ENCODE assay signal across 21 cellular contexts in the genomic region with DNA sequence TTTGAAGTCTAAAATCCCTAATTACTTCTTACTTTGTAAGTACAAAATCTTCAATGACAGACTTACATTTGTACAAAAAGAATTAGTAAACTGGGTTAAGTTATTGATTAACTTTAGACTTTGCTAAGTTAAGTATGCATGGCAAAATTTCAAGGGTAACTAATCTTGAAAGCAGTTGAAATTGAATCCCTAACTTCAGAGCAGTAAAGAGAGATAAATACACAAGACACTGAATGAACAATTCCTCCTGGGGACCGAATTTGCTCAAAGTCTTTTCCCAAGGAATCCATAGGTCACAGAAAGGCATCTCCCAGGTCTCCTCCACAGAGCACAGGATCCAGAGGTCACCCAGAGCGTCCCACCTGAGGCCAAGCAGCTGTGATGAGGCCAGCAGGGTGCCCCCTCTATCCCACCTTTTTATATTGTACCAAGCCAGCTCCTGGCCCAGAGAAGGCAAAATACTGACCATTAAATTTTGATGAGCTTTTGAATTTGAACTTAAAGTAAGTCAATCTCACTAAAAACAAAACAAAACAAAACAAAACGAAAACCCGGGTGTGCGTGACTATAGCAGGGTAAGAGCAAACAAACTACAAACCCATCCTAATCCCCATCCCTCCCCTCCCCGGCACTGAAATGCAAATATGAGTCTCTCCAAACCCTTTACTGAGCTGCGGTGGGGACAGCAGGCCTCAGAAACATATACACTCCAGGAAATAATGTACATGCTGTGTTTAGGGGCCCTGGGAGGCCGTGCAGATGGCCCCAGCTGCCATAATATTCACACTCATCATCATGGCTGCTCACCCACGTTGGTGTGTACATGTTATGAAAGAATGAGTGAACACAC. TPM values are rescaled to one million over a fixed set of nuclear protein-coding genes. Genes with fewer than 3 reads are reported as not detected.
DNase-seq lines count a peak whose midpoint lies in the region; ATAC-seq, FAIRE-seq and TF ChIP-seq lines count a peak whose summit lies in the region.
"Had no signal": no experiment of that assay in that cellular context is flagged by ENCODE, and none has a peak within 500 bp of the region (broad histone marks: within the 10 kb centered on the region; RNA-seq: fewer than 3 reads in every experiment).

No MANE protein-coding gene starts in this region.

- H3K27me3 ChIP-seq in pancreas = no peaks in the 10 kb centered on the region
- H3K27me3 ChIP-seq: breast epithelium, tibial artery had no signal

- TF ChIP-seq CTCF in kidney (IDR thresholded peaks at IDR 0.05; ENCODE audit: borderline replicate concordance, extremely low read depth, insufficient read depth) = no peak
- TF ChIP-seq CTCF in pancreas (IDR thresholded peaks at IDR 0.05) = no peak

- intact Hi-C loops in kidney (cut with DNase I) (no loop called here), pancreas (cut with DNase I) (no loop called here)

- DNase-seq in RCC 7860 (ENCODE audit: low spot score) (no peak), kidney (no peak), pancreas (no peak), C1 segment of cervical spinal cord (lab: John Stamatoyannopoulos, UW) (no peak), SK-N-DZ (ENCODE audit: low spot score) (no peak)
- DNase-seq in activated CD4-positive, CD25-positive, alpha-beta regulatory T cell (lab: John Stamatoyannopoulos, UW) = no peak
- DNase-seq in activated naive CD4-positive, alpha-beta T cell treated with Interleukin-2 at 50 U/mL for 16 hours = no peak
- DNase-seq: activated CD4-positive, alpha-beta T cell treated with anti-CD3 and anti-CD28 coated beads for 4 hours; CD4-positive, alpha-beta memory T cell; DMS79; NCI-H2029; NK-92 treated with Interleukin-12 subunit alpha and Interleukin-12 subunit beta, amount 100 ng/mL, for 24 hours; stimulated activated CD4-positive, alpha-beta T cell treated with anti-CD3 and anti-CD28 coated beads, Interleukin-4, amount 100 ng/mL, for 24 hours; stimulated activated naive CD8-positive, alpha-beta T cell treated with anti-CD3 and anti-CD28 coated beads, Interleukin-15, Interleukin-2, amounts not matched to agents 100 U/mL and 50 U/mL, for 24 hours had no signal

- no peaks in the 10 kb centered on the region for H3K9me3 ChIP-seq in kidney (ENCODE audit: control insufficient read depth in 1 of 2, low read length in 2 of 2)
- no peaks in the 10 kb centered on the region for H3K9me3 ChIP-seq in pancreas
- H3K9me3 ChIP-seq: breast epithelium, mucosa of descending colon, tibial artery had no signal

- 65 to 68% methylated on average over 9 of the region's 9 CpGs for WGBS in pancreas, 2 donors

- H3K4me3 ChIP-seq in kidney (ENCODE audit: low read length in 2 of 2) (peak overlapping the region in 1 of 2 donors; percentile 15), pancreas (no peak overlapping the region)
- H3K4me3 ChIP-seq: breast epithelium, coronary artery, mucosa of descending colon, tibial artery had no signal

- peaks cover 57 to 69% of the 10 kb centered on the region in 2 donors for H3K4me1 ChIP-seq in kidney (ENCODE audit: control insufficient read depth in 1 of 2, insufficient read depth in 1 of 2, low read depth in 1 of 2, low read length in 2 of 2)
- peaks cover 0 to 11% (median 5%) of the 10 kb centered on the region in 3 donors for H3K4me1 ChIP-seq in pancreas
- H3K4me1 ChIP-seq: breast epithelium had no signal

- H3K36me3 ChIP-seq in kidney (ENCODE audit: control insufficient read depth in 1 of 2, insufficient read depth in 2 of 2, low read length in 2 of 2) = no peaks in the 10 kb centered on the region
- H3K36me3 ChIP-seq in pancreas = no peaks in the 10 kb centered on the region
- H3K36me3 ChIP-seq: breast epithelium, tibial artery had no signal

- ATAC-seq in GM18511 (IDR thresholded peaks at IDR 0.05; ENCODE audit: unreplicated experiment) = peak; percentile 36
- peak; percentile 15 to 64 (median 57) for ATAC-seq in pancreas
- ATAC-seq: Panc1; stimulated activated naive CD8-positive, alpha-beta T cell treated with anti-CD3 and anti-CD28 coated beads, Interleukin-15, Interleukin-2, amounts not matched to agents 100 U/mL and 50 U/mL, for 24 hours had no signal

- H3K9ac ChIP-seq in kidney (ENCODE audit: low read length in 2 of 2) = peak overlapping the region in 1 of 2 donors; percentile 0
- H3K9ac ChIP-seq: KMS-11 had no signal

- H3K27ac ChIP-seq in kidney (ENCODE audit: low read depth in 2 of 2, low read length in 2 of 2) (peak overlapping the region; percentile 76 to 81), pancreas (no peak overlapping the region)
- H3K27ac ChIP-seq: breast epithelium, coronary artery, KMS-11, tibial artery had no signal

- FAIRE-seq in RCC 7860 (lab: Jason Lieb, UNC) (peak; percentile 88), kidney (lab: Jason Lieb, UNC) (peak; percentile 81), pancreas (lab: Jason Lieb, UNC) (no peak)

RNA-seq across cellular contexts. Expression of a gene that starts 21.1 kb away (rescaled TPM):
- 33.5 TPM for total RNA-seq in kidney
- polyA plus RNA-seq in kidney (ENCODE audit: insufficient read depth, low read depth, low replicate concordance) = 18.9 TPM
- 1 to 10 TPM; 3.1 to 8.2 (median 4.5) TPM for total RNA-seq in pancreas
- polyA plus RNA-seq in pancreas = 1 to 10 TPM; 2.7 to 3.6 TPM
- 11.8 and 12.6 TPM in 2 replicates for polyA plus RNA-seq in SK-N-DZ (2014; cell fraction: cytosol; rRNA removed)
- polyA plus RNA-seq in SK-N-DZ (2014; cell fraction: nucleus; rRNA removed) = 16.6 and 25.9 TPM in 2 replicates

Comparison
In these comparisons a context has a peak if more than half of its experiments do, and no peak if none do; other contexts are left out.
1. H3K27ac ChIP-seq: peak in kidney (2 of 2); none in pancreas (0 of 4).